In genomic region chr12:130954544-130954831, GRCh38 we compare ENCODE assay signal across 10 cellular contexts. TPM values are rescaled to one million over a fixed set of nuclear protein-coding genes. Genes with fewer than 3 reads are reported as not detected.
DNase-seq lines count a peak whose midpoint lies in the region; ATAC-seq and TF ChIP-seq lines count a peak whose summit lies in the region.
"Had no signal": no experiment of that assay in that cellular context is flagged by ENCODE, and none has a peak within 500 bp of the region (broad histone marks: within the 10 kb centered on the region; RNA-seq: fewer than 3 reads in every experiment).

No MANE protein-coding gene starts in this region.

- H3K9me3 ChIP-seq in heart right ventricle, result no peaks in the 10 kb centered on the region

- peaks cover 0 to 46% (median 31%) of the 10 kb centered on the region in 9 donors for H3K4me1 ChIP-seq in heart right ventricle

- no peaks in the 10 kb centered on the region for H3K36me3 Mint-ChIP-seq in nephron progenitor cell (ENCODE audit: low read depth)
- no peaks in the 10 kb centered on the region for H3K36me3 Mint-ChIP-seq in type B pancreatic cell
- H3K36me3 Mint-ChIP-seq in activated CD8-positive, alpha-beta T cell treated with anti-CD3 and anti-CD28 coated beads for 36 hours (ENCODE audit: low read depth), result no peaks in the 10 kb centered on the region

- H3K9me3 Mint-ChIP-seq in nephron progenitor cell, result no peaks in the 10 kb centered on the region
- H3K9me3 Mint-ChIP-seq in type B pancreatic cell, result no peaks in the 10 kb centered on the region
- no peaks in the 10 kb centered on the region for H3K9me3 Mint-ChIP-seq in activated CD8-positive, alpha-beta T cell treated with anti-CD3 and anti-CD28 coated beads for 36 hours
- H3K9me3 Mint-ChIP-seq: T-helper 1 cell treated with Interleukin-12 subunit alpha and Interleukin-12 subunit beta and Interleukin-4 antibody, amounts not matched to agents 30 μg/mL and 1 μg/mL, for 36 hours had no signal

- intact Hi-C loops in heart right ventricle (cut with DNase I), result loop anchor here in 4 of 10 donors (5.0 kb wide), 3 partner anchors 53 to 73 kb away; no protein-coding TSS in a partner anchor
- intact Hi-C loops in activated CD8-positive, alpha-beta T cell treated with anti-CD3 and anti-CD28 coated beads for 36 hours (cut with micrococcal nuclease), result no loop called here

- peaks cover 0 to 19% (median 0%) of the 10 kb centered on the region in 9 donors for H3K36me3 ChIP-seq in heart right ventricle

- peak overlapping the region; percentile 97 for H3K27ac Mint-ChIP-seq in nephron progenitor cell
- no peak overlapping the region for H3K27ac Mint-ChIP-seq in type B pancreatic cell
- H3K27ac Mint-ChIP-seq in activated CD8-positive, alpha-beta T cell treated with anti-CD3 and anti-CD28 coated beads for 36 hours, result no peak overlapping the region
- H3K27ac Mint-ChIP-seq: T-helper 1 cell treated with Interleukin-12 subunit alpha and Interleukin-12 subunit beta and Interleukin-4 antibody, amounts not matched to agents 30 μg/mL and 1 μg/mL, for 36 hours had no signal

- no peak for TF ChIP-seq CTCF in WI38 (IDR thresholded peaks at IDR 0.05; ENCODE audit: low read depth, low read length)
- no peak for TF ChIP-seq CTCF in heart right ventricle (IDR thresholded peaks at IDR 0.05)
- TF ChIP-seq CTCF in nephron progenitor cell (IDR thresholded peaks at IDR 0.05), result no peak
- TF ChIP-seq CTCF in type B pancreatic cell (conservative IDR thresholded peaks at IDR 0.05), result no peak
- no peak for TF ChIP-seq CTCF in activated CD8-positive, alpha-beta T cell treated with anti-CD3 and anti-CD28 coated beads for 36 hours (IDR thresholded peaks at IDR 0.05)

- peak in 5 of 8 donors; percentile 19 to 34 (median 27) for ATAC-seq in heart right ventricle
- ATAC-seq in SK-N-SH treated with all-trans-retinoic acid at 6 μM for 48 hours, result no peak
- no peak for ATAC-seq in activated CD8-positive, alpha-beta T cell treated with anti-CD3 and anti-CD28 coated beads for 36 hours
- no peak for ATAC-seq in GM18868 (IDR thresholded peaks at IDR 0.05; ENCODE audit: unreplicated experiment)

- peak overlapping the region; percentile 72 for H3K4me3 Mint-ChIP-seq in nephron progenitor cell
- peak overlapping the region; percentile 67 for H3K4me3 Mint-ChIP-seq in type B pancreatic cell
- H3K4me3 Mint-ChIP-seq in activated CD8-positive, alpha-beta T cell treated with anti-CD3 and anti-CD28 coated beads for 36 hours, result no peak overlapping the region
- H3K4me3 Mint-ChIP-seq: T-helper 1 cell treated with Interleukin-12 subunit alpha and Interleukin-12 subunit beta and Interleukin-4 antibody, amounts not matched to agents 30 μg/mL and 1 μg/mL, for 36 hours had no signal

- H3K27me3 Mint-ChIP-seq in nephron progenitor cell (ENCODE audit: low read depth, poor library complexity) (peaks cover 2% of the 10 kb centered on the region), type B pancreatic cell (peaks cover 18% of the 10 kb centered on the region)
- H3K27me3 Mint-ChIP-seq in activated CD8-positive, alpha-beta T cell treated with anti-CD3 and anti-CD28 coated beads for 36 hours, result peaks cover 22% of the 10 kb centered on the region

- CTCF ChIA-PET in activated CD8-positive, alpha-beta T cell treated with anti-CD3 and anti-CD28 coated beads for 36 hours (lab: Charles Lee), result no interaction called here

- H3K4me1 Mint-ChIP-seq in nephron progenitor cell (peaks cover 61% of the 10 kb centered on the region), type B pancreatic cell (ENCODE audit: unreplicated experiment) (peaks cover 31% of the 10 kb centered on the region)
- peaks cover 2% of the 10 kb centered on the region for H3K4me1 Mint-ChIP-seq in activated CD8-positive, alpha-beta T cell treated with anti-CD3 and anti-CD28 coated beads for 36 hours (ENCODE audit: low read depth)

- POLR2A ChIA-PET in activated CD8-positive, alpha-beta T cell treated with anti-CD3 and anti-CD28 coated beads for 36 hours (lab: Charles Lee), result no interaction called here

- H3K27ac ChIP-seq in heart right ventricle, result peak overlapping the region; percentile 59 to 87 (median 79)

- H3K27me3 ChIP-seq in heart right ventricle, result no peaks in the 10 kb centered on the region

- DNase-seq in heart right ventricle (no peak), nephron progenitor cell (no peak), type B pancreatic cell (ENCODE audit: extremely low spot score, unreplicated experiment) (no peak)
- no peak for DNase-seq in activated CD8-positive, alpha-beta T cell treated with anti-CD3 and anti-CD28 coated beads for 36 hours
- DNase-seq in activated naive CD4-positive, alpha-beta T cell treated with anti-CD3 and anti-CD28 coated beads, Interleukin-2, amount 50 U/mL, for 16 hours, result no peak
- DNase-seq: NCI-H2081 treated with DMSO at 0.1 percent for 48 hours had no signal

- H3K4me3 ChIP-seq in WI38 (ENCODE audit: low read depth, low read length) (peak overlapping the region; percentile 33), heart right ventricle (peak overlapping the region; percentile 55 to 72 (median 63))

- 47 to 54% methylated on average over 9 of the region's 9 CpGs for WGBS in heart right ventricle, 2 donors

TF ChIP-seq in SK-N-SH treated with all-trans-retinoic acid at 6 μM for 48 hours, 23 proteins besides CTCF, POLR2A, EP300 and RAD21:
- TF ChIP-seq ZNF70 (CRISPR knock-in tag; IDR thresholded peaks at IDR 0.05) (no peak), GLIS3 (CRISPR knock-in tag; IDR thresholded peaks at IDR 0.05) (no peak), BACH2 (CRISPR knock-in tag; IDR thresholded peaks at IDR 0.05; ENCODE audit: borderline replicate concordance) (no peak), OSR1 (CRISPR knock-in tag; IDR thresholded peaks at IDR 0.05) (no peak), ISL1 (CRISPR knock-in tag; IDR thresholded peaks at IDR 0.05) (no peak), TSHZ2 (CRISPR knock-in tag; IDR thresholded peaks at IDR 0.05) (no peak), TCF4 (CRISPR knock-in tag; IDR thresholded peaks at IDR 0.05; ENCODE audit: borderline replicate concordance) (no peak)
TF ChIP-seq in SK-N-SH treated with all-trans-retinoic acid at 6 μM for 48 hours: peak in this region for 0.

RNA-seq across cellular contexts. Expression of gene ADGRD1, which starts 0.8 kb away (rescaled TPM):
- total RNA-seq in heart right ventricle (100 to 1,000 TPM in 2 of 10 donors, 10 to 100 TPM in 8; 29.7 to 157 (median 72.6) TPM), type B pancreatic cell (ENCODE audit: low replicate concordance) (2.6 and 11.0 TPM in 2 replicates)
- 10 to 100 TPM; 16.8 to 35.0 TPM for polyA plus RNA-seq in heart right ventricle
- total RNA-seq in activated CD8-positive, alpha-beta T cell treated with anti-CD3 and anti-CD28 coated beads for 36 hours, result under 1 TPM; 0.27 to 0.65 TPM

Comparison
In these comparisons a context has a peak if more than half of its experiments do, and no peak if none do; other contexts are left out.
1. ATAC-seq: peak in heart right ventricle (5 of 8); none in SK-N-SH treated with all-trans-retinoic acid at 6 μM for 48 hours (single experiment), activated CD8-positive, alpha-beta T cell treated with anti-CD3 and anti-CD28 coated beads for 36 hours (single experiment) and GM18868 (single experiment).